ENCODE assay signal across 38 cellular contexts in genomic region chr7:57437581-57437980, GRCh38. TPM values are rescaled to one million over a fixed set of nuclear protein-coding genes. Genes with fewer than 3 reads are reported as not detected.
"Had no signal": no experiment of that assay in that cellular context is flagged by ENCODE, and none has a peak within 500 bp of the region (broad histone marks: within the 10 kb centered on the region; RNA-seq: fewer than 3 reads in every experiment).

No MANE protein-coding gene starts in this region.

- H3K4me3 ChIP-seq: MG63 had no signal

- H3K4me2 ChIP-seq: KMS-11 had no signal

- H3K9ac ChIP-seq: KMS-11 had no signal

- H3K27me3 ChIP-seq: MG63 had no signal

- DNase-seq: Karpas-422, Kasumi-1, KG1, MG63, MM.1S, MV-4-11, NCI-H1048, NCI-H1092, NCI-H1092 treated with DMSO at 0.1 percent for 48 hours, NCI-H1105, NCI-H1105 treated with DMSO at 0.1 percent for 48 hours, NCI-H1417, NCI-H1417 treated with DMSO at 0.1 percent for 48 hours, NCI-H1436, NCI-H1436 treated with DMSO at 0.1 percent for 48 hours, NCI-H146, NCI-H1694, NCI-H1694 treated with DMSO at 0.1 percent for 48 hours, NCI-H187, NCI-H187 treated with DMSO at 0.1 percent for 48 hours, NCI-H1930, NCI-H2029, NCI-H2029 treated with DMSO at 0.1 percent for 48 hours, NCI-H2081, NCI-H2081 treated with DMSO at 0.1 percent for 48 hours, NCI-H2107, NCI-H2171, NCI-H2171 treated with DMSO at 0.1 percent for 48 hours, NCI-H2227 treated with DMSO at 0.1 percent for 48 hours, NCI-H226, NCI-H345, NCI-H446, NCI-H446 treated with DMSO at 0.1 percent for 48 hours had no signal

- H3K27ac ChIP-seq: KMS-11 had no signal

- H3K9me3 ChIP-seq: MG63 had no signal

- H3K36me3 ChIP-seq: MG63 had no signal

RNA-seq across cellular contexts. Expression of gene ZNF716, which starts 12.4 kb away (rescaled TPM):
- total RNA-seq: LHCN-M2, M059J, MCF 10A, NCI-H460 had no signal
